Comparison of ENCODE assay signal across 27 cellular contexts in the genomic region with DNA sequence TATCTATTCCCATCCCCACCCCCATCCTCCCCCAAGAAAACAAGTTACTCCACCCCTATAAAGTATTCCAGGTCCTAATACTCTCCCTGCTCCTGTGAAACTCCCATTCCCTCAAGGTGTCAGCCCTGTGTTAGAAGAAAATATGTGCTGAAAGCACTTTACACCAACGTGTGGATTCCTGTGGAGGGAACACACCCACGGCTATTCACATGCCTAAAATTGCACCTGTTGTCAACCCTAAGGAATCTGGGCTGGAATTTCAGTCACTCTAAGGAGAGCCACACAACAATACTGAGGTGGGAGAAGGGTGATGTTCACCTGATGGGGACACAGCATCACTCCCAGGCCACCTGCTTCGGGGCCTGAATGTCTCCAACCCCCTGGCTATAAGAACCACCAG. TPM values are rescaled to one million over a fixed set of nuclear protein-coding genes. Genes with fewer than 3 reads are reported as not detected.
DNase-seq lines count a peak whose midpoint lies in the region; ATAC-seq and TF ChIP-seq lines count a peak whose summit lies in the region.
"Had no signal": no experiment of that assay in that cellular context is flagged by ENCODE, and none has a peak within 500 bp of the region (broad histone marks: within the 10 kb centered on the region; RNA-seq: fewer than 3 reads in every experiment).

No MANE protein-coding gene starts in this region.

- CTCF ChIA-PET in MCF 10A (lab: Yijun Ruan, JAX), result interaction anchor here (0.6 to 1.8 kb wide), 2 partner anchors 17 to 135 kb away, joined by 3 to 7 read pairs; no protein-coding TSS in a partner anchor

- no peak overlapping the region for H3K4me3 Mint-ChIP-seq in MCF 10A (ENCODE audit: unreplicated experiment)
- H3K4me3 Mint-ChIP-seq: stimulated activated naive CD8-positive, alpha-beta T cell treated with anti-CD3 and anti-CD28 coated beads, Interleukin-15, Interleukin-2, amounts not matched to agents 100 ng/mL and 50 ng/mL, for 24 hours; T-helper 1 cell treated with Interleukin-12 subunit alpha and Interleukin-12 subunit beta and Interleukin-4 antibody, amounts not matched to agents 30 μg/mL and 1 μg/mL, for 36 hours had no signal

- no peaks in the 10 kb centered on the region for H3K36me3 Mint-ChIP-seq in MCF 10A (ENCODE audit: insufficient read depth, unreplicated experiment)

- intact Hi-C loops in MCF 10A (cut with micrococcal nuclease), result no loop called here

- no peak overlapping the region for H3K4me3 ChIP-seq in H7 (ENCODE audit: insufficient read depth, low read depth, low read length)
- H3K4me3 ChIP-seq in brain microvascular endothelial cell (ENCODE audit: low read depth, low read length), result no peak overlapping the region
- H3K4me3 ChIP-seq: BLaER1 treated with 17β-estradiol and CSF1 and Interleukin-3, amounts not matched to agents 10 nM and 100 nM; cardiac muscle cell; mucosa of descending colon; psoas muscle; SJSA1; smooth muscle cell; uterus had no signal

- H3K9me3 Mint-ChIP-seq in MCF 10A (ENCODE audit: unreplicated experiment), result no peaks in the 10 kb centered on the region
- H3K9me3 Mint-ChIP-seq: stimulated activated naive CD8-positive, alpha-beta T cell treated with anti-CD3 and anti-CD28 coated beads, Interleukin-15, Interleukin-2, amounts not matched to agents 100 ng/mL and 50 ng/mL, for 24 hours; T-helper 1 cell treated with Interleukin-12 subunit alpha and Interleukin-12 subunit beta and Interleukin-4 antibody, amounts not matched to agents 30 μg/mL and 1 μg/mL, for 36 hours had no signal

- H3K36me3 ChIP-seq in H7 (replicated peaks; ENCODE audit: control insufficient read depth, insufficient read depth, low read length) (no peaks in the 10 kb centered on the region), brain microvascular endothelial cell (replicated peaks) (no peaks in the 10 kb centered on the region)
- H3K36me3 ChIP-seq: cardiac muscle cell, SJSA1, uterus, WERI-Rb-1 had no signal

- in situ Hi-C loops in brain microvascular endothelial cell (cut with HindIII; ENCODE audit: low pct_ligation_motif_present, low sequenced_read_pairs), result no loop called here

- peak overlapping the region; percentile 46 for H3K27ac ChIP-seq in substantia nigra (ENCODE audit: low read depth, low read length, poor library complexity, severe bottlenecking)
- H3K27ac ChIP-seq in brain microvascular endothelial cell, result no peak overlapping the region
- H3K27ac ChIP-seq: BLaER1 treated with 17β-estradiol and CSF1 and Interleukin-3, amounts not matched to agents 10 nM and 100 nM; cardiac muscle cell; psoas muscle; SJSA1; uterus; WERI-Rb-1 had no signal

- H3K27me3 ChIP-seq in H7 (ENCODE audit: control insufficient read depth, insufficient read depth, low read length) (peaks cover 39% of the 10 kb centered on the region), brain microvascular endothelial cell (replicated peaks) (no peaks in the 10 kb centered on the region)
- H3K27me3 ChIP-seq: BLaER1 treated with 17β-estradiol and CSF1 and Interleukin-3, amounts not matched to agents 10 nM and 100 nM; SJSA1; uterus had no signal

- POLR2A ChIA-PET in MCF 10A (lab: Yijun Ruan, JAX), result interaction anchor here (4.5 kb wide), 1 partner anchor 16 kb away, joined by 30 read pairs; the partner anchor contains the start of gene SCD5

- H3K27me3 Mint-ChIP-seq in MCF 10A (ENCODE audit: insufficient read depth, unreplicated experiment), result no peaks in the 10 kb centered on the region
- H3K27me3 Mint-ChIP-seq: stimulated activated naive CD8-positive, alpha-beta T cell treated with anti-CD3 and anti-CD28 coated beads, Interleukin-15, Interleukin-2, amounts not matched to agents 100 ng/mL and 50 ng/mL, for 24 hours had no signal

- H3K27ac Mint-ChIP-seq in MCF 10A (ENCODE audit: low read depth, unreplicated experiment), result no peak overlapping the region
- H3K27ac Mint-ChIP-seq: stimulated activated naive CD8-positive, alpha-beta T cell treated with anti-CD3 and anti-CD28 coated beads, Interleukin-15, Interleukin-2, amounts not matched to agents 100 ng/mL and 50 ng/mL, for 24 hours; T-helper 1 cell treated with Interleukin-12 subunit alpha and Interleukin-12 subunit beta and Interleukin-4 antibody, amounts not matched to agents 30 μg/mL and 1 μg/mL, for 36 hours had no signal

- no TSS peak for BruUV-seq in MCF 10A (replicated peaks; lab: Mats Ljungman, UMichigan)

- no peak for ATAC-seq in GM19455 (IDR thresholded peaks at IDR 0.05; ENCODE audit: unreplicated experiment)
- ATAC-seq: left colon, mucosa of descending colon, Panc1, psoas muscle had no signal

- H3K4me1 Mint-ChIP-seq in MCF 10A (ENCODE audit: insufficient read depth, unreplicated experiment), result peaks cover 45% of the 10 kb centered on the region

- TF ChIP-seq CTCF in MCF 10A (IDR thresholded peaks at IDR 0.05; ENCODE audit: unreplicated experiment) (no peak), brain microvascular endothelial cell (IDR thresholded peaks at IDR 0.05; ENCODE audit: low read depth, low read length, missing control alignments) (no peak)

- DNase-seq in H7, result peak; percentile 31
- DNase-seq in MCF 10A (ENCODE audit: unreplicated experiment), result peak; percentile 9
- DNase-seq in islet precursor cell, result peak; percentile 77
- DNase-seq in substantia nigra (lab: John Stamatoyannopoulos, UW), result no peak
- DNase-seq in NCI-H524 treated with DMSO at 0.1 percent for 48 hours (lab: John Stamatoyannopoulos, UW), result no peak
- DNase-seq in cortex of kidney (lab: John Stamatoyannopoulos, UW), result no peak
- DNase-seq in brain microvascular endothelial cell, result no peak
- DNase-seq: activated CD4-positive, alpha-beta T cell treated with anti-CD3 and anti-CD28 coated beads, Interleukin-2, amount 50 U/mL, for 48 hours; activated gamma-delta T cell treated with Interleukin-2 at 50 U/mL for 16 hours; activated T-cell treated with anti-CD3 and anti-CD28 coated beads for 4 hours; Calu3; KG1; left colon; mucosa of descending colon; NCI-H1930; psoas muscle; stimulated activated CD4-positive, alpha-beta T cell treated with anti-CD3 and anti-CD28 coated beads, Interleukin-2, amount 100 ng/mL, for 48 hours; uterus; WERI-Rb-1 had no signal

RNA-seq across cellular contexts. Expression of gene SCD5, which starts 16.0 kb away (rescaled TPM):
- 2.3 and 4.8 TPM in 2 replicates for total RNA-seq in H7 (2014; rRNA removed; shearing (Covaris generic))
- 3.5 and 3.6 TPM in 2 replicates for total RNA-seq in MCF 10A (2022)

Comparison
In these comparisons a context has a peak if more than half of its experiments do, and no peak if none do; other contexts are left out.
1. DNase-seq: peak in H7 (single experiment), MCF 10A (single experiment) and islet precursor cell (single experiment); none in substantia nigra (0 of 49), NCI-H524 treated with DMSO at 0.1 percent for 48 hours (single experiment), cortex of kidney (single experiment) and brain microvascular endothelial cell (single experiment).